ENCODE assay signal across 23 cellular contexts in the genomic region with DNA sequence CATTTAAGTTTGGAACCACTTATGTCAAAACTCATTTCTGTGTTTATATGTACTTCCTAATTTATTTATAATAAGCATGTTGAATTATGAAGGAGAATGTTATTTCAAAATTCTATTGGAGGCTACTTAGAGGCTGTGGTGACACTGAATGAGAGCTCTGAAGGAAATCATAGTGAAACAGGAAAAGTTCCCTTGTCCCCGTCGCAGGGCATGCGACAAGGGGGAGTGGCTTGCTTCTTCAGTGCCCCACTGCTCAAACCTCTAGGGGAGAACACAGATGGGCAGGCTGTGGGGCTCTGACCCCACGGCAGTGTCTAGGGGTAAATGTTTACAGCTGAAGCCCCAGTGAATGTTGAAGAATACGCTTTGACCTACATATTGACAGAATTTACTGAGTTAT.
"Had no signal": no experiment of that assay in that cellular context is flagged by ENCODE, and none has a peak within 500 bp of the region (broad histone marks: within the 10 kb centered on the region; RNA-seq: fewer than 3 reads in every experiment).

No MANE protein-coding gene starts in this region.

- H3K36me3 ChIP-seq: ascending aorta, colonic mucosa, neural progenitor cell, right atrium auricular region, upper lobe of right lung had no signal

- H3K4me3 Mint-ChIP-seq: activated naive CD4-positive, alpha-beta T cell treated with anti-CD3 and anti-CD28 coated beads, Interleukin-2, amount 50 U/mL, for 24 hours; activated T-cell treated with anti-CD3 and anti-CD28 coated beads, Interleukin-2, amount 50 U/mL, for 72 hours; central memory CD8-positive, alpha-beta T cell; endodermal cell; neural progenitor cell; stimulated activated naive CD8-positive, alpha-beta T cell treated with anti-CD3 and anti-CD28 coated beads, Interleukin-15, Interleukin-2, amounts not matched to agents 100 ng/mL and 50 ng/mL, for 24 hours had no signal

- H3K4me1 ChIP-seq: ascending aorta, colonic mucosa, right atrium auricular region, upper lobe of right lung had no signal

- H3K27me3 Mint-ChIP-seq: activated naive CD4-positive, alpha-beta T cell treated with anti-CD3 and anti-CD28 coated beads, Interleukin-2, amount 50 U/mL, for 24 hours; central memory CD8-positive, alpha-beta T cell; progenitor cell of endocrine pancreas; stimulated activated naive CD8-positive, alpha-beta T cell treated with anti-CD3 and anti-CD28 coated beads, Interleukin-15, Interleukin-2, amounts not matched to agents 100 ng/mL and 50 ng/mL, for 24 hours had no signal

- H3K27ac Mint-ChIP-seq: activated naive CD4-positive, alpha-beta T cell treated with anti-CD3 and anti-CD28 coated beads, Interleukin-2, amount 50 U/mL, for 24 hours; activated T-cell treated with anti-CD3 and anti-CD28 coated beads, Interleukin-2, amount 50 U/mL, for 72 hours; endodermal cell; progenitor cell of endocrine pancreas; stimulated activated naive CD8-positive, alpha-beta T cell treated with anti-CD3 and anti-CD28 coated beads, Interleukin-15, Interleukin-2, amounts not matched to agents 100 ng/mL and 50 ng/mL, for 24 hours had no signal

- H3K27me3 ChIP-seq: ascending aorta, colonic mucosa, neural progenitor cell, right atrium auricular region, testis, upper lobe of right lung had no signal

- H3K9me3 Mint-ChIP-seq: activated naive CD4-positive, alpha-beta T cell treated with anti-CD3 and anti-CD28 coated beads, Interleukin-2, amount 50 U/mL, for 24 hours; activated T-cell treated with anti-CD3 and anti-CD28 coated beads, Interleukin-2, amount 50 U/mL, for 72 hours; central memory CD8-positive, alpha-beta T cell; endodermal cell; stimulated activated naive CD8-positive, alpha-beta T cell treated with anti-CD3 and anti-CD28 coated beads, Interleukin-15, Interleukin-2, amounts not matched to agents 100 ng/mL and 50 ng/mL, for 24 hours had no signal

- ATAC-seq: activated T-cell treated with anti-CD3 and anti-CD28 coated beads, Interleukin-2, amount 50 U/mL, for 72 hours; left lobe of liver; upper lobe of right lung had no signal

- H3K9me3 ChIP-seq: ascending aorta, colonic mucosa, right atrium auricular region, testis, upper lobe of right lung had no signal

- H3K4me3 ChIP-seq: ascending aorta, colonic mucosa, lung, neural progenitor cell, right atrium auricular region, testis, upper lobe of right lung had no signal

- H3K27ac ChIP-seq: ascending aorta, colonic mucosa, neural progenitor cell, right atrium auricular region, testis, upper lobe of right lung had no signal

- H3K4me2 ChIP-seq: neural progenitor cell had no signal

- FAIRE-seq: kidney had no signal

- H3K9ac ChIP-seq: neural progenitor cell had no signal

- DNase-seq: activated CD4-positive, alpha-beta T cell treated with anti-CD3 and anti-CD28 coated beads, Interleukin-2, amount 50 U/mL, for 1 hour; activated CD4-positive, CD25-positive, alpha-beta regulatory T cell treated with anti-CD3 and anti-CD28 coated beads, Interleukin-2, amount 50 U/mL, for 72 hours; activated gamma-delta T cell; activated T-cell treated with anti-CD3 and anti-CD28 coated beads, Interleukin-2, amount 50 U/mL, for 72 hours; colonic mucosa; endodermal cell; foreskin melanocyte; kidney; stimulated activated CD4-positive, alpha-beta T cell treated with anti-CD3 and anti-CD28 coated beads, Interleukin-12 subunit alpha, Interleukin-12 subunit beta, amount 100 ng/mL, for 4 hours; stimulated activated CD4-positive, alpha-beta T cell treated with anti-CD3 and anti-CD28 coated beads, Interleukin-1b, Interleukin-23, amount 100 ng/mL, for 48 hours; T-helper 1 cell; T-helper 9 cell; testis; upper lobe of right lung had no signal

- H3K4me1 Mint-ChIP-seq: activated naive CD4-positive, alpha-beta T cell treated with anti-CD3 and anti-CD28 coated beads, Interleukin-2, amount 50 U/mL, for 24 hours; central memory CD8-positive, alpha-beta T cell had no signal
